16 cellular contexts compared by ENCODE assay signal in genomic region chrX:67353651-67354370, GRCh38.
"Had no signal": no experiment of that assay in that cellular context is flagged by ENCODE, and none has a peak within 500 bp of the region (broad histone marks: within the 10 kb centered on the region; RNA-seq: fewer than 3 reads in every experiment).

No MANE protein-coding gene starts in this region.

- H3K4me3 Mint-ChIP-seq: activated naive CD8-positive, alpha-beta T cell; dendritic cell treated with granulocyte-macrophage colony-stimulating factor and Interleukin-4, amounts not matched to agents 40 ng/mL and 50 ng/mL, for 4 days had no signal

- DNase-seq: activated CD4-positive, alpha-beta T cell treated with anti-CD3 and anti-CD28 coated beads, Interleukin-2, amount 50 U/mL, for 4 hours; effector CD8-positive, alpha-beta T cell; head of caudate nucleus; left ventricle myocardium inferior; occipital lobe; posterior cingulate gyrus; sigmoid colon; stimulated activated naive CD4-positive, alpha-beta T cell treated with Interleukin-2 at 50 U/mL for 16 hours; substantia nigra; T-helper 2 cell; tibial artery; uterus had no signal

- H3K4me1 ChIP-seq: left ventricle myocardium inferior, sigmoid colon, tibial artery, uterus had no signal

- H3K27ac ChIP-seq: cardiac muscle cell, left ventricle myocardium inferior, sigmoid colon, tibial artery, uterus had no signal

- H3K27ac Mint-ChIP-seq: activated naive CD8-positive, alpha-beta T cell; dendritic cell treated with granulocyte-macrophage colony-stimulating factor and Interleukin-4, amounts not matched to agents 40 ng/mL and 50 ng/mL, for 4 days had no signal

- H3K9me3 ChIP-seq: left ventricle myocardium inferior, sigmoid colon, tibial artery, uterus had no signal

- H3K4me3 ChIP-seq: cardiac muscle cell, left ventricle myocardium inferior, sigmoid colon, tibial artery, uterus had no signal

- H3K36me3 Mint-ChIP-seq: activated naive CD8-positive, alpha-beta T cell had no signal

- H3K36me3 ChIP-seq: cardiac muscle cell, left ventricle myocardium inferior, sigmoid colon, tibial artery, uterus had no signal

- H3K27me3 Mint-ChIP-seq: activated naive CD8-positive, alpha-beta T cell; dendritic cell treated with granulocyte-macrophage colony-stimulating factor and Interleukin-4, amounts not matched to agents 40 ng/mL and 50 ng/mL, for 4 days had no signal

- ATAC-seq: esophagus mucosa had no signal

- H3K27me3 ChIP-seq: cardiac muscle cell, sigmoid colon, tibial artery, uterus had no signal
